ENCODE assay signal across 8 cellular contexts in the genomic region with DNA sequence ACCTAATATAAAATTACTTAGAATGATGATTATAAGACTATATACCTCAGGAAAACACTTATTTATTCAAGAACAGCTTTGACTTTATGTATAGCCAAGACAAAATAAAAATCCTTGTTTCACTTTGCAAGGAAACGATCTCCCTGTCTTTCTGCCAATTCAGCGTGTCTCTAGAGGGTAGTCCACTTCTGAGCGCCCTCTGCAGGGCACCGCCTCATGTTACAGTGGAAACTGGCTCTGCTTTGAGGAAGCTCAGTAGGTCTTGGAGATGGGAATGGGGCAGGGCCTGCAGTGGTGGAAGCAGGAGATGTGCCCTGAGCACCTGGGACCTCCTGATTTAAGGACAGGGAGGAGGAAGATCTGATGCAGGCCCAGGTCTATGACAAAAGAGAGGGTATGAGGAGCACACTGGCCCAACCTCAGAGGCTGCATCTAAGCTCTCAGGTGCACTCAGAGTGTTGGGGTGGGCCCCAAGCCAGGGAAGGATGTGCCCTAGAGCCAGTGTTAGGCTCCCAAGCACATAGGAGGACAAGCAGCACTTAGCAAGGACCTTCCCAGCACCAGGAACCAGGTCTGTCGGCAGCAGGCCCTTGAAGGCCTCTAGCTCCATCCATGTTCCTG.
A peak's percentile ranks its signal among the peaks of the same experiment; 100 is the strongest.
DNase-seq lines count a peak whose midpoint lies in the region; ATAC-seq and TF ChIP-seq lines count a peak whose summit lies in the region.

No MANE protein-coding gene starts in this region.

- H3K27ac ChIP-seq in HEK293 (ENCODE audit: extremely low read depth, low read depth, low read length) (no peak overlapping the region), testis (no peak overlapping the region)

- CTCF ChIA-PET in HEK293 (lab: Yijun Ruan, JAX) = interaction anchor here (0.6 to 3.5 kb wide), 38 partner anchors 8 to 1230 kb away, joined by 3 to 21 read pairs (median 4); no protein-coding TSS in a partner anchor

- H3K27me3 ChIP-seq in testis = no peaks in the 10 kb centered on the region

- no peak overlapping the region for H3K4me3 ChIP-seq in AG10803 (ENCODE audit: low read length)
- H3K4me3 ChIP-seq in HEK293 (ENCODE audit: low read depth, low read length) = no peak overlapping the region
- H3K4me3 ChIP-seq in fibroblast of the aortic adventitia (ENCODE audit: low read depth, low read length) = no peak overlapping the region
- H3K4me3 ChIP-seq in testis = no peak overlapping the region

- H3K4me1 ChIP-seq in HEK293 (ENCODE audit: control insufficient read depth, insufficient read depth, low read length) = no peaks in the 10 kb centered on the region
- H3K4me1 ChIP-seq in testis = no peaks in the 10 kb centered on the region

- 52 to 57% methylated on average over 5 of the region's 5 CpGs for WGBS in testis, 2 donors

- H3K9me3 ChIP-seq in HEK293 (ENCODE audit: control insufficient read depth, insufficient read depth, low read depth, low read length) (no peaks in the 10 kb centered on the region), testis (no peaks in the 10 kb centered on the region)

- no peak for TF ChIP-seq POLR2A in testis (IDR thresholded peaks at IDR 0.05)

- TF ChIP-seq CTCF in AG10803 (conservative IDR thresholded peaks at IDR 0.05; ENCODE audit: low read length) = peak; percentile 75
- no peak for TF ChIP-seq CTCF in HEK293 (tag by site-specific recombination; IDR thresholded peaks at IDR 0.05)
- TF ChIP-seq CTCF in fibroblast of the aortic adventitia (IDR thresholded peaks at IDR 0.05; ENCODE audit: insufficient read depth, low read length) = peak; percentile 61
- TF ChIP-seq CTCF in testis (IDR thresholded peaks at IDR 0.05) = peak in 1 of 3 experiments; percentile 30

- intact Hi-C loops in testis (cut with DNase I; ENCODE audit: low total_unique reads) = no loop called here

- H3K36me3 ChIP-seq in HEK293 (ENCODE audit: control insufficient read depth in 2 of 2, insufficient read depth in 1 of 2, low read length in 2 of 2) = no peaks in the 10 kb centered on the region
- H3K36me3 ChIP-seq in testis (ENCODE audit: low read depth, missing control alignments) = no peaks in the 10 kb centered on the region

- ATAC-seq in HG02763 (IDR thresholded peaks at IDR 0.05; ENCODE audit: unreplicated experiment) = no peak
- ATAC-seq in HG02678 (IDR thresholded peaks at IDR 0.05; ENCODE audit: unreplicated experiment) = no peak

- DNase-seq in AG10803 (ENCODE audit: low read depth) (peak; percentile 66), RPMI7951 (ENCODE audit: low read depth) (peak; percentile 69), fibroblast of the aortic adventitia (ENCODE audit: low read depth) (peak; percentile 61), testis (peak; percentile 80), NCI-H128 (lab: John Stamatoyannopoulos, UW; ENCODE audit: unreplicated experiment) (no peak)

- POLR2A ChIA-PET in HEK293 (lab: Yijun Ruan, JAX) = no interaction called here

TF ChIP-seq in HEK293, 187 proteins besides CTCF, POLR2A, EP300 and RAD21:
- TF ChIP-seq ZNF654 (tag by site-specific recombination; IDR thresholded peaks at IDR 0.05; ENCODE audit: low read depth) (peak; percentile 19; the same call in 1 of the 2 replicates), SALL2 (tag by site-specific recombination; IDR thresholded peaks at IDR 0.05; ENCODE audit: borderline replicate concordance) (no peak)
